Comparison of ENCODE assay signal across 21 cellular contexts in genomic region chr4:122977103-122977502, GRCh38.
"Had no signal": no experiment of that assay in that cellular context is flagged by ENCODE, and none has a peak within 500 bp of the region (broad histone marks: within the 10 kb centered on the region; RNA-seq: fewer than 3 reads in every experiment).

No MANE protein-coding gene starts in this region.

- H3K4me3 Mint-ChIP-seq: IgD-negative memory B cell had no signal

- DNase-seq: Kasumi-1, MM.1S, NCI-H1092 treated with DMSO at 0.1 percent for 48 hours, NCI-H1436, NCI-H187, NCI-H2029, NCI-H2081 treated with DMSO at 0.1 percent for 48 hours, NCI-H2171, NCI-H226, NCI-H446, NCI-H510A, NCI-H524 treated with DMSO at 0.1 percent for 48 hours, NCI-H69, NCI-H774, SHP77, SK-N-SH had no signal

- H3K4me2 ChIP-seq: KMS-11, SK-N-SH had no signal

- H3K27ac Mint-ChIP-seq: IgD-negative memory B cell had no signal

- H3K27ac ChIP-seq: KMS-11, RWPE1 had no signal

- H3K4me3 ChIP-seq: K562 had no signal

- H3K27me3 Mint-ChIP-seq: IgD-negative memory B cell had no signal

- H3K9me3 ChIP-seq: SK-N-SH had no signal

- ATAC-seq: Panc1 had no signal

- FAIRE-seq: K562 had no signal

- H3K9ac ChIP-seq: KMS-11, SK-N-SH had no signal
